Comparison of ENCODE assay signal across 19 cellular contexts in the genomic region with DNA sequence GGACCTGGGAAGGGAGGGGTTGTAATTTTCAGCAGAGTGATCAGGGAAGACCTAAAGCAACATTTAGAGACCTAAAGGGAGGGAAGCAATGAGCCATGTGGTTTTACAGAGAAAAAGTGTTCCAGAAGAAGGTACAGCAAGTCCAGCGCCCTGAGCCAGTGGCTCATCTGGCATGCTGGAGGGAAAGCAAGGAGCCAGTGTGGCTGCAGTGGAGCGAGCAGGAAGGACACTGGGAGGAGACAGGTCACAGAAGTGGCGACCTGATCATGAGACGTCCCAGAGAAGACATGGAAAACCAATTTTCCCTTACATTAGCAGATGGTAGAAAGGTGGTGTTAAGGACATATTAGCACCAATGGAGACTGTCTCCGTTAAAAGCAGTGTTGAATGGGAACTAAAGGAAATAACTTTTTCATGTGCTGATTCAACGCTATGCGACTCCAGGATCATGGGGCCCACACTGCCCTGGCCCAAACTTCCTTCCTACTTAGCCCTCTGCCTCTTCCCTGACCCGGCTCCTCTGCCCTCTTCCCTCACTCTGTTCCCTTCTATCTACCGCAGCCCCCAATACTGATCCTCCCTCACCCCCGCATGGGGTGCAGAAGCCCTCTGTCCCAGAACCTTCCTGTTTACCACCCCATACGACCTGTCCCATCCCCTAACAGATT. TPM values are rescaled to one million over a fixed set of nuclear protein-coding genes. Genes with fewer than 3 reads are reported as not detected.
DNase-seq lines count a peak whose midpoint lies in the region; ATAC-seq and TF ChIP-seq lines count a peak whose summit lies in the region.
"Had no signal": no experiment of that assay in that cellular context is flagged by ENCODE, and none has a peak within 500 bp of the region (broad histone marks: within the 10 kb centered on the region; RNA-seq: fewer than 3 reads in every experiment).

No MANE protein-coding gene starts in this region.

- H3K4me3 ChIP-seq in mammary epithelial cell (replicated peaks in 1 of 3; ENCODE audit: insufficient read depth in 1 of 3, low read depth in 2 of 3, low read length in 3 of 3) (no peak overlapping the region), coronary artery (no peak overlapping the region), testis (no peak overlapping the region)
- H3K4me3 ChIP-seq: colonic mucosa, skin epidermis had no signal

- H3K36me3 Mint-ChIP-seq in MCF 10A (ENCODE audit: insufficient read depth, unreplicated experiment) (peaks cover 24% of the 10 kb centered on the region), neural crest cell (ENCODE audit: low read depth) (peaks cover 3% of the 10 kb centered on the region)
- peaks cover 32% of the 10 kb centered on the region for H3K36me3 Mint-ChIP-seq in CD4-positive, alpha-beta T cell (ENCODE audit: low read depth)

- BruUV-seq in MCF 10A (replicated peaks; lab: Mats Ljungman, UMichigan) = no TSS peak
- BruUV-seq in mammary epithelial cell (replicated peaks; lab: Mats Ljungman, UMichigan) = no TSS peak

- H3K27ac Mint-ChIP-seq in MCF 10A (ENCODE audit: low read depth, unreplicated experiment) = peak overlapping the region; percentile 87
- peak overlapping the region; percentile 5 for H3K27ac Mint-ChIP-seq in neural crest cell (ENCODE audit: unreplicated experiment)
- no peak overlapping the region for H3K27ac Mint-ChIP-seq in CD4-positive, alpha-beta T cell

- POLR2A ChIA-PET in MCF 10A (lab: Yijun Ruan, JAX) = no interaction called here
- POLR2A ChIA-PET in CD4-positive, alpha-beta T cell (lab: Charles Lee) = no interaction called here

- no peak overlapping the region for H3K4me2 ChIP-seq in mammary epithelial cell (ENCODE audit: insufficient read depth, low read depth, low read length)

- peaks cover 57% of the 10 kb centered on the region for H3K79me2 ChIP-seq in mammary epithelial cell (ENCODE audit: insufficient read depth, low read length)

- H2AFZ ChIP-seq in mammary epithelial cell (ENCODE audit: low read depth, low read length) = no peak overlapping the region

- 95% methylated on average over 11 of the region's 11 CpGs for WGBS in mammary epithelial cell (ENCODE audit: low coverage, missing lambda C conversion rate)
- 65 to 70% methylated on average over 11 of the region's 11 CpGs for WGBS in testis, 2 donors

- H3K9me3 ChIP-seq in mammary epithelial cell (replicated peaks; ENCODE audit: insufficient read depth, low read length) (no peaks in the 10 kb centered on the region), testis (no peaks in the 10 kb centered on the region)
- no peaks in the 10 kb centered on the region for H3K9me3 ChIP-seq in CD4-positive, alpha-beta T cell (ENCODE audit: control insufficient read depth, low read length)
- H3K9me3 ChIP-seq: colonic mucosa, neutrophil had no signal

- DNase-seq in MCF 10A (ENCODE audit: unreplicated experiment) (no peak), mammary epithelial cell (no peak), coronary artery (ENCODE audit: low spot score) (no peak), neural crest cell (ENCODE audit: low read depth, low spot score) (no peak), testis (no peak), germinal center (ENCODE audit: low spot score) (no peak)
- DNase-seq in CD4-positive, alpha-beta T cell = no peak
- DNase-seq: activated CD4-positive, alpha-beta T cell treated with anti-CD3 and anti-CD28 coated beads, Interleukin-2, amount 50 U/mL, for 48 hours; colonic mucosa; KBM-7; NCI-H1092 treated with DMSO at 0.1 percent for 48 hours; NCI-H2107; NCI-H748 treated with DMSO at 0.1 percent for 48 hours had no signal

- peaks cover 15% of the 10 kb centered on the region for H3K4me1 ChIP-seq in mammary epithelial cell (ENCODE audit: insufficient read depth, low read length)
- peaks cover 11% of the 10 kb centered on the region for H3K4me1 ChIP-seq in testis
- H3K4me1 ChIP-seq: colonic mucosa had no signal

- no peak for TF ChIP-seq CTCF in MCF 10A (IDR thresholded peaks at IDR 0.05; ENCODE audit: unreplicated experiment)
- no peak for TF ChIP-seq CTCF in mammary epithelial cell (conservative IDR thresholded peaks at IDR 0.05 in 1 of 2, IDR thresholded peaks at IDR 0.05 in 1 of 2; ENCODE audit: extremely low read depth in 1 of 2, insufficient read depth in 1 of 2, low read depth in 1 of 2, low read length in 2 of 2)
- no peak for TF ChIP-seq CTCF in coronary artery (IDR thresholded peaks at IDR 0.05)
- no peak for TF ChIP-seq CTCF in neural crest cell (conservative IDR thresholded peaks at IDR 0.05)
- TF ChIP-seq CTCF in testis (IDR thresholded peaks at IDR 0.05) = no peak
- no peak for TF ChIP-seq CTCF in CD4-positive, alpha-beta T cell (IDR thresholded peaks at IDR 0.05)

- TF ChIP-seq POLR2A in testis (IDR thresholded peaks at IDR 0.05) = no peak

- intact Hi-C loops in MCF 10A (cut with micrococcal nuclease) (no loop called here), mammary epithelial cell (cut with micrococcal nuclease) (no loop called here), testis (cut with DNase I; ENCODE audit: low total_unique reads) (no loop called here)
- intact Hi-C loops in CD4-positive, alpha-beta T cell (cut with DNase I, micrococcal nuclease) = loop anchor here in 1 of 2 experiments (10.0 kb wide), 2 partner anchors 1092 to 1982 kb away; partner anchors contain the start of genes DMAC2 and MEGF8

- CTCF ChIA-PET in MCF 10A (lab: Yijun Ruan, JAX) = interaction anchor here (1.5 kb wide), 1 partner anchor 37 kb away, joined by 3 read pairs; no protein-coding TSS in a partner anchor
- CTCF ChIA-PET in mammary epithelial cell (lab: Charles Lee; ENCODE audit: low non-redundant PET) = no interaction called here
- CTCF ChIA-PET in CD4-positive, alpha-beta T cell (lab: Charles Lee) = no interaction called here

- dilution Hi-C loops in mammary epithelial cell (cut with HindIII; ENCODE audit: low sequenced_read_pairs) = no loop called here

- H3K27ac ChIP-seq in mammary epithelial cell (ENCODE audit: insufficient read depth, low read depth, low read length) = no peak overlapping the region
- H3K27ac ChIP-seq in coronary artery = peak overlapping the region; percentile 83 to 94
- H3K27ac ChIP-seq in testis = peak overlapping the region; percentile 36 to 85
- no peak overlapping the region for H3K27ac ChIP-seq in CD4-positive, alpha-beta T cell (ENCODE audit: low read depth, low read length)
- H3K27ac ChIP-seq: colonic mucosa, HL-60, neutrophil had no signal

- H3K4me1 Mint-ChIP-seq in MCF 10A (ENCODE audit: insufficient read depth, unreplicated experiment) = peaks cover 29% of the 10 kb centered on the region
- peaks cover 10% of the 10 kb centered on the region for H3K4me1 Mint-ChIP-seq in neural crest cell
- peaks cover 29% of the 10 kb centered on the region for H3K4me1 Mint-ChIP-seq in CD4-positive, alpha-beta T cell (ENCODE audit: low read depth)

- H3K27me3 Mint-ChIP-seq in MCF 10A (ENCODE audit: insufficient read depth, unreplicated experiment) (no peaks in the 10 kb centered on the region), neural crest cell (ENCODE audit: low read depth) (no peaks in the 10 kb centered on the region)
- H3K27me3 Mint-ChIP-seq in CD4-positive, alpha-beta T cell = no peaks in the 10 kb centered on the region

- in situ Hi-C loops in mammary epithelial cell (cut with MboI; ENCODE audit: low sequenced_read_pairs in 2 of 2) = no loop called here

- H3K9me3 Mint-ChIP-seq in MCF 10A (ENCODE audit: unreplicated experiment) = no peaks in the 10 kb centered on the region
- H3K9me3 Mint-ChIP-seq in neural crest cell = no peaks in the 10 kb centered on the region
- H3K9me3 Mint-ChIP-seq in CD4-positive, alpha-beta T cell = no peaks in the 10 kb centered on the region

- H3K36me3 ChIP-seq in mammary epithelial cell (ENCODE audit: insufficient read depth, low read length) = no peaks in the 10 kb centered on the region
- no peaks in the 10 kb centered on the region for H3K36me3 ChIP-seq in testis (ENCODE audit: low read depth, missing control alignments)
- H3K36me3 ChIP-seq: colonic mucosa had no signal

- ATAC-seq in HG02623 (IDR thresholded peaks at IDR 0.05; ENCODE audit: unreplicated experiment) = no peak
- no peak for ATAC-seq in CD4-positive, alpha-beta T cell (ENCODE audit: poor library complexity)

- H3K27me3 ChIP-seq in mammary epithelial cell (ENCODE audit: insufficient read depth, low read length) (no peaks in the 10 kb centered on the region), testis (no peaks in the 10 kb centered on the region)
- H3K27me3 ChIP-seq in CD4-positive, alpha-beta T cell (ENCODE audit: control insufficient read depth, insufficient read depth, low read length) = no peaks in the 10 kb centered on the region
- H3K27me3 ChIP-seq: colonic mucosa, neutrophil had no signal

- H3K4me3 Mint-ChIP-seq in MCF 10A (ENCODE audit: unreplicated experiment) = no peak overlapping the region
- peak overlapping the region; percentile 16 for H3K4me3 Mint-ChIP-seq in neural crest cell
- H3K4me3 Mint-ChIP-seq in CD4-positive, alpha-beta T cell = no peak overlapping the region
- H3K4me3 Mint-ChIP-seq: CD14-positive monocyte had no signal

- no peaks in the 10 kb centered on the region for H4K20me1 ChIP-seq in mammary epithelial cell (ENCODE audit: insufficient read depth, low read length)

- H3K9ac ChIP-seq in mammary epithelial cell (ENCODE audit: insufficient read depth, low read length) = no peak overlapping the region

RNA-seq across cellular contexts. Expression of gene C19orf47, which starts 5.4 kb away (rescaled TPM):
- 14.9 and 16.1 TPM in 2 replicates for total RNA-seq in MCF 10A (2022)
- 10 to 100 TPM; 19.9 to 20.3 TPM for total RNA-seq in mammary epithelial cell
- 22.7 TPM for polyA plus RNA-seq in mammary epithelial cell
- 35.1 TPM for polyA minus RNA-seq in mammary epithelial cell
- total RNA-seq in neural crest cell = 19.0 and 21.0 TPM in 2 replicates
- total RNA-seq in testis = 10 to 100 TPM; 48.9 to 57.1 TPM
- 62.2 TPM for polyA plus RNA-seq in testis (ENCODE audit: insufficient read depth, low read depth, low replicate concordance)
- total RNA-seq in CD4-positive, alpha-beta T cell = 10 to 100 TPM; 10.1 to 11.2 TPM

RNA-seq across cellular contexts. Expression of gene PLD3, which starts 5.7 kb away (rescaled TPM):
- total RNA-seq in MCF 10A (2022) (98.9 and 130 TPM in 2 replicates), mammary epithelial cell (100 to 1,000 TPM; 146 to 293 TPM), neural crest cell (200 and 208 TPM in 2 replicates), testis (100 to 1,000 TPM; 277 to 533 TPM)
- polyA plus RNA-seq in mammary epithelial cell (172 TPM), testis (ENCODE audit: insufficient read depth, low read depth, low replicate concordance) (219 TPM)
- polyA minus RNA-seq in mammary epithelial cell = 219 TPM
- total RNA-seq in CD4-positive, alpha-beta T cell = 10 to 100 TPM; 56.1 to 58.3 TPM

RNA-seq across cellular contexts. Expression of gene HIPK4, which starts 47.2 kb away (rescaled TPM):
- total RNA-seq in MCF 10A (2022) (not detected in 2 replicates), mammary epithelial cell (under 1 TPM; 0.12 to 0.33 TPM), neural crest cell (0.11 and 0.30 TPM in 2 replicates), testis (10 to 100 TPM; 13.7 to 30.3 TPM)
- polyA plus RNA-seq in mammary epithelial cell (0.07 TPM), testis (ENCODE audit: insufficient read depth, low read depth, low replicate concordance) (32.8 TPM)
- polyA minus RNA-seq in mammary epithelial cell = not detected
- under 1 TPM; 0.08 to 0.11 TPM for total RNA-seq in CD4-positive, alpha-beta T cell
- total RNA-seq: colonic mucosa, epithelial cell of proximal tubule had no signal
- polyA plus RNA-seq: CD14-positive monocyte had no signal

RNA-seq across cellular contexts. Expression of gene AKT2, which starts 57.6 kb away (rescaled TPM):
- total RNA-seq in MCF 10A (2022) (108 and 111 TPM in 2 replicates), mammary epithelial cell (100 to 1,000 TPM in 1 of 2 donors, 10 to 100 TPM in 1; 87.5 to 124 TPM), neural crest cell (147 and 150 TPM in 2 replicates), testis (100 to 1,000 TPM; 195 to 229 TPM)
- polyA plus RNA-seq in mammary epithelial cell (116 TPM), testis (ENCODE audit: insufficient read depth, low read depth, low replicate concordance) (154 TPM)
- 261 TPM for polyA minus RNA-seq in mammary epithelial cell
- 100 to 1,000 TPM; 197 to 199 TPM for total RNA-seq in CD4-positive, alpha-beta T cell

Comparison
In these comparisons a context has a peak if more than half of its experiments do, and no peak if none do; other contexts are left out.
1. H3K27ac ChIP-seq: peak in coronary artery (2 of 2) and testis (2 of 2); none in mammary epithelial cell (single experiment) and CD4-positive, alpha-beta T cell (single experiment).
2. RNA of gene HIPK4, which starts 47.2 kb away (total RNA-seq): 13.7 to 30.3 TPM in testis; 0.12 to 0.33 TPM in mammary epithelial cell, 0.11 to 0.30 TPM in neural crest cell, 0.08 to 0.11 TPM in CD4-positive, alpha-beta T cell and not detected in MCF 10A; every median in the first group is over 10 times any median in the second.